Comparison of ENCODE assay signal across 17 cellular contexts in genomic region chr18:74069178-74070050, GRCh38.
"Had no signal": no experiment of that assay in that cellular context is flagged by ENCODE, and none has a peak within 500 bp of the region (broad histone marks: within the 10 kb centered on the region; RNA-seq: fewer than 3 reads in every experiment).

No MANE protein-coding gene starts in this region.

- H3K9me3 Mint-ChIP-seq: memory B cell; natural killer cell treated with Interleukin-12 subunit alpha and Interleukin-12 subunit beta and Interleukin-15 and Interleukin-18, amount 100 ng/mL, for 72 hours had no signal

- H3K27ac ChIP-seq: hepatocyte, right atrium auricular region, skin epidermis, tibial nerve had no signal

- H3K4me3 Mint-ChIP-seq: memory B cell; natural killer cell treated with Interleukin-12 subunit alpha and Interleukin-12 subunit beta and Interleukin-15 and Interleukin-18, amount 100 ng/mL, for 72 hours had no signal

- H3K9me3 ChIP-seq: right atrium auricular region, tibial nerve had no signal

- H3K4me1 ChIP-seq: right atrium auricular region, tibial nerve had no signal

- H3K27ac Mint-ChIP-seq: memory B cell; natural killer cell treated with Interleukin-12 subunit alpha and Interleukin-12 subunit beta and Interleukin-15 and Interleukin-18, amount 100 ng/mL, for 72 hours had no signal

- H3K4me3 ChIP-seq: hepatocyte, right atrium auricular region, skin epidermis, tibial nerve had no signal

- DNase-seq: activated CD4-positive, alpha-beta T cell treated with anti-CD3 and anti-CD28 coated beads, Interleukin-2, amount 50 U/mL, for 4 hours; activated CD4-positive, CD25-positive, alpha-beta regulatory T cell treated with anti-CD3 and anti-CD28 coated beads, Interleukin-2, amount 50 U/mL, for 72 hours; activated naive CD4-positive, alpha-beta T cell treated with Interleukin-2 at 50 U/mL for 16 hours; activated T-cell treated with anti-CD3 and anti-CD28 coated beads for 4 hours; islet precursor cell; nucleus accumbens; stimulated activated CD4-positive, alpha-beta T cell treated with anti-CD3 and anti-CD28 coated beads, Interleukin-15, amount 100 ng/mL, for 24 hours; stimulated activated CD4-positive, alpha-beta T cell treated with anti-CD3 and anti-CD28 coated beads, Interleukin-4, amount 100 ng/mL, for 24 hours; stimulated activated naive CD4-positive, alpha-beta T cell; substantia nigra; T1000 had no signal

- H3K36me3 Mint-ChIP-seq: memory B cell; natural killer cell treated with Interleukin-12 subunit alpha and Interleukin-12 subunit beta and Interleukin-15 and Interleukin-18, amount 100 ng/mL, for 72 hours had no signal

- H3K27me3 ChIP-seq: hepatocyte, right atrium auricular region, tibial nerve had no signal

- H3K36me3 ChIP-seq: right atrium auricular region, tibial nerve had no signal
